In the genomic region with DNA sequence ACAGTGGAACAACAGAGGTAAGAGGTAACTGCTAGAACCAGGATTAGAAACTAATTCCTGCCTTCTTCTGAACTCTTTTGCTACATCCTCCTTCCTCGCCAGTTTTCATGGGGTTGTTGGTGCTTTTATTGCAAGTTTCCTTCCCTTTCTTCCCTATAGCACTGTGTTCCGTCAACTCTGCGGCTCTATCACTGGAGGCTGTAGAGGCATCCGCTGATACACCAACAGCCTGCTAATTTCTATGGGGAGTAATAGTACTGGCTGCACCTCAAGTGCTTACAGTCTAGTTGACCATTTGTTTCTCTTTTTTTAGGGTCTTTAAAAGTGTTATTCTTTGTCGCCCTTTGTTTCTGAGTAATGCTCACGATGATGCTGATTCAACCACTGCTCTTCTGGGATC, we compare ENCODE assay signal across 8 cellular contexts. TPM values are rescaled to one million over a fixed set of nuclear protein-coding genes. Genes with fewer than 3 reads are reported as not detected.
DNase-seq lines count a peak whose midpoint lies in the region; TF ChIP-seq lines count a peak whose summit lies in the region.

No MANE protein-coding gene starts in this region.

- H3K9ac ChIP-seq in SK-N-SH: peak overlapping the region; percentile 68

- H3K27me3 ChIP-seq in BE2C: no peaks in the 10 kb centered on the region
- no peaks in the 10 kb centered on the region for H3K27me3 ChIP-seq in H7 (ENCODE audit: control insufficient read depth, insufficient read depth, low read length)
- no peaks in the 10 kb centered on the region for H3K27me3 ChIP-seq in SK-N-SH (ENCODE audit: insufficient read depth)
- no peaks in the 10 kb centered on the region for H3K27me3 ChIP-seq in sigmoid colon

- 5% methylated on average over 6 of the region's 6 CpGs for WGBS in SK-N-SH (ENCODE audit: low lambda C conversion rate)
- WGBS in sigmoid colon, 2 donors: 2 to 3% methylated on average over 6 of the region's 6 CpGs

- H3K79me2 ChIP-seq in SK-N-SH (ENCODE audit: insufficient read depth): peaks cover 35% of the 10 kb centered on the region

- TF ChIP-seq RAD21 in SK-N-SH (IDR thresholded peaks at IDR 0.05; ENCODE audit: low read length): no peak

- H3K4me1 ChIP-seq in BE2C (no peaks in the 10 kb centered on the region; the same call in 1 of the 2 replicates), SK-N-SH (ENCODE audit: control insufficient read depth in 1 of 2, insufficient read depth in 2 of 2, low read depth in 1 of 2, low read length in 1 of 2) (peaks cover 0 to 14% of the 10 kb centered on the region in 2 experiments; a peak in 2 of 4 replicates), sigmoid colon (peaks cover 0 to 20% (median 20%) of the 10 kb centered on the region in 4 donors)

- peak overlapping the region; percentile 91 for H3K4me3 ChIP-seq in BE2C (ENCODE audit: low read depth, low read length)
- H3K4me3 ChIP-seq in H7 (ENCODE audit: insufficient read depth, low read depth, low read length): peak overlapping the region; percentile 85
- peak overlapping the region; percentile 74 to 83 for H3K4me3 ChIP-seq in SK-N-SH (ENCODE audit: low read depth in 2 of 2, low read length in 1 of 2)
- H3K4me3 ChIP-seq in fibroblast of the aortic adventitia (ENCODE audit: low read depth, low read length): peak overlapping the region; percentile 88
- H3K4me3 ChIP-seq in sigmoid colon: peak overlapping the region; percentile 49 to 92 (median 78)

- H3K27ac ChIP-seq in SK-N-SH (ENCODE audit: low read depth in 2 of 2, low read length in 1 of 2): peak overlapping the region in 1 of 2 experiments; percentile 11; a peak in 1 of 4 replicates
- H3K27ac ChIP-seq in sigmoid colon: no peak overlapping the region

- H3K36me3 ChIP-seq in BE2C: peaks cover 3% of the 10 kb centered on the region; the same call in 1 of the 2 replicates
- H3K36me3 ChIP-seq in H7 (replicated peaks; ENCODE audit: control insufficient read depth, insufficient read depth, low read length): peaks cover 2% of the 10 kb centered on the region; the same call in 1 of the 2 replicates
- H3K36me3 ChIP-seq in SK-N-SH (replicated peaks in 1 of 2; ENCODE audit: control insufficient read depth in 1 of 2, insufficient read depth in 2 of 2, low read length in 1 of 2): peaks cover 10 to 16% of the 10 kb centered on the region in 2 experiments
- H3K36me3 ChIP-seq in sigmoid colon: peaks cover 0 to 5% (median 0%) of the 10 kb centered on the region in 4 donors

- no peaks in the 10 kb centered on the region for H3K9me2 ChIP-seq in SK-N-SH

- H4K20me1 ChIP-seq in SK-N-SH (ENCODE audit: insufficient read depth): no peaks in the 10 kb centered on the region

- DNase-seq in BE2C (no peak), H7 (peak; percentile 33), SK-N-SH (peak; percentile 38), fibroblast of the aortic adventitia (ENCODE audit: low read depth) (no peak), sigmoid colon (no peak), C1 segment of cervical spinal cord (lab: John Stamatoyannopoulos, UW) (no peak), NCI-H2227 (lab: John Stamatoyannopoulos, UW; ENCODE audit: unreplicated experiment) (no peak), mucosa of gallbladder (ENCODE audit: low spot score) (no peak)

- TF ChIP-seq EP300 in SK-N-SH (IDR thresholded peaks at IDR 0.05; ENCODE audit: borderline replicate concordance in 1 of 2, low read depth in 1 of 2, low read length in 1 of 2) (no peak), sigmoid colon (IDR thresholded peaks at IDR 0.05) (no peak)

- H3K9me3 ChIP-seq in BE2C: no peaks in the 10 kb centered on the region
- no peaks in the 10 kb centered on the region for H3K9me3 ChIP-seq in SK-N-SH
- H3K9me3 ChIP-seq in sigmoid colon: no peaks in the 10 kb centered on the region

- intact Hi-C loops in sigmoid colon (cut with DNase I): loop anchor here (10.0 kb wide), 1 partner anchor 327 kb away; no protein-coding TSS in a partner anchor

- TF ChIP-seq POLR2A in sigmoid colon (IDR thresholded peaks at IDR 0.05): no peak

- CTCF ChIA-PET in SK-N-SH (lab: Yijun Ruan, JAX): interaction anchor here (1.1 to 1.3 kb wide), 3 partner anchors 16 to 323 kb away, joined by 3 to 8 read pairs (median 6); no protein-coding TSS in a partner anchor

- H3K4me2 ChIP-seq in SK-N-SH: peak overlapping the region; percentile 93

- H2AFZ ChIP-seq in SK-N-SH (ENCODE audit: low read depth): peak overlapping the region; percentile 71

- TF ChIP-seq CTCF in BE2C (IDR thresholded peaks at IDR 0.05; ENCODE audit: low read depth, low read length): no peak
- TF ChIP-seq CTCF in SK-N-SH (IDR thresholded peaks at IDR 0.05): no peak
- no peak for TF ChIP-seq CTCF in fibroblast of the aortic adventitia (IDR thresholded peaks at IDR 0.05; ENCODE audit: insufficient read depth, low read length)
- TF ChIP-seq CTCF in sigmoid colon (IDR thresholded peaks at IDR 0.05): no peak

- H3F3A ChIP-seq in SK-N-SH (replicated peaks; ENCODE audit: insufficient read depth): peaks cover 12% of the 10 kb centered on the region

- POLR2A ChIA-PET in SK-N-SH (lab: Yijun Ruan, JAX): no interaction called here

TF ChIP-seq in SK-N-SH, 30 proteins besides CTCF, POLR2A, EP300 and RAD21:
- TF ChIP-seq JUND (IDR thresholded peaks at IDR 0.05) (no peak), TCF12 (IDR thresholded peaks at IDR 0.05) (no peak), NRF1 (IDR thresholded peaks at IDR 0.05; ENCODE audit: low read depth, low read length) (no peak), ELF1 (IDR thresholded peaks at IDR 0.05) (no peak), RXRA (IDR thresholded peaks at IDR 0.05; ENCODE audit: borderline replicate concordance, low read depth) (no peak), CHD2 (IDR thresholded peaks at IDR 0.05; ENCODE audit: low read length, partially characterized antibody) (no peak), YY1 (IDR thresholded peaks at IDR 0.05; ENCODE audit: low read depth) (no peak)
- TF ChIP-seq, protein P1, sequence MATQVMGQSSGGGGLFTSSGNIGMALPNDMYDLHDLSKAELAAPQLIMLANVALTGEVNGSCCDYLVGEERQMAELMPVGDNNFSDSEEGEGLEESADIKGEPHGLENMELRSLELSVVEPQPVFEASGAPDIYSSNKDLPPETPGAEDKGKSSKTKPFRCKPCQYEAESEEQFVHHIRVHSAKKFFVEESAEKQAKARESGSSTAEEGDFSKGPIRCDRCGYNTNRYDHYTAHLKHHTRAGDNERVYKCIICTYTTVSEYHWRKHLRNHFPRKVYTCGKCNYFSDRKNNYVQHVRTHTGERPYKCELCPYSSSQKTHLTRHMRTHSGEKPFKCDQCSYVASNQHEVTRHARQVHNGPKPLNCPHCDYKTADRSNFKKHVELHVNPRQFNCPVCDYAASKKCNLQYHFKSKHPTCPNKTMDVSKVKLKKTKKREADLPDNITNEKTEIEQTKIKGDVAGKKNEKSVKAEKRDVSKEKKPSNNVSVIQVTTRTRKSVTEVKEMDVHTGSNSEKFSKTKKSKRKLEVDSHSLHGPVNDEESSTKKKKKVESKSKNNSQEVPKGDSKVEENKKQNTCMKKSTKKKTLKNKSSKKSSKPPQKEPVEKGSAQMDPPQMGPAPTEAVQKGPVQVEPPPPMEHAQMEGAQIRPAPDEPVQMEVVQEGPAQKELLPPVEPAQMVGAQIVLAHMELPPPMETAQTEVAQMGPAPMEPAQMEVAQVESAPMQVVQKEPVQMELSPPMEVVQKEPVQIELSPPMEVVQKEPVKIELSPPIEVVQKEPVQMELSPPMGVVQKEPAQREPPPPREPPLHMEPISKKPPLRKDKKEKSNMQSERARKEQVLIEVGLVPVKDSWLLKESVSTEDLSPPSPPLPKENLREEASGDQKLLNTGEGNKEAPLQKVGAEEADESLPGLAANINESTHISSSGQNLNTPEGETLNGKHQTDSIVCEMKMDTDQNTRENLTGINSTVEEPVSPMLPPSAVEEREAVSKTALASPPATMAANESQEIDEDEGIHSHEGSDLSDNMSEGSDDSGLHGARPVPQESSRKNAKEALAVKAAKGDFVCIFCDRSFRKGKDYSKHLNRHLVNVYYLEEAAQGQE (IDR thresholded peaks at IDR 0.05; ENCODE audit: low read depth, low read length): no peak
- TF ChIP-seq, protein P2, sequence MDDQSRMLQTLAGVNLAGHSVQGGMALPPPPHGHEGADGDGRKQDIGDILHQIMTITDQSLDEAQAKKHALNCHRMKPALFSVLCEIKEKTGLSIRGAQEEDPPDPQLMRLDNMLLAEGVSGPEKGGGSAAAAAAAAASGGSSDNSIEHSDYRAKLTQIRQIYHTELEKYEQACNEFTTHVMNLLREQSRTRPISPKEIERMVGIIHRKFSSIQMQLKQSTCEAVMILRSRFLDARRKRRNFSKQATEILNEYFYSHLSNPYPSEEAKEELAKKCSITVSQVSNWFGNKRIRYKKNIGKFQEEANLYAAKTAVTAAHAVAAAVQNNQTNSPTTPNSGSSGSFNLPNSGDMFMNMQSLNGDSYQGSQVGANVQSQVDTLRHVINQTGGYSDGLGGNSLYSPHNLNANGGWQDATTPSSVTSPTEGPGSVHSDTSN (IDR thresholded peaks at IDR 0.05): no peak

RNA-seq across cellular contexts. Expression of a gene that starts 0.8 kb away (rescaled TPM):
- 24.8 TPM for polyA plus RNA-seq in BE2C (2012; ENCODE audit: insufficient read depth, insufficient read length, low read depth)
- 54.5 and 56.6 TPM in 2 replicates for total RNA-seq in H7 (2014; rRNA removed; shearing (Covaris generic))
- polyA plus RNA-seq in SK-N-SH (2012; rRNA removed) (11.6 and 14.2 TPM in 2 replicates), sigmoid colon (10 to 100 TPM in 2 of 3 donors, 1 to 10 TPM in 1; 9.0 to 12.0 (median 11.5) TPM)
- 14.0 and 14.8 TPM in 2 replicates for polyA plus RNA-seq in SK-N-SH (2012; cell fraction: cytosol; rRNA removed)
- 6.9 and 7.4 TPM in 2 replicates for polyA plus RNA-seq in SK-N-SH (2012; cell fraction: nucleus; rRNA removed)
- total RNA-seq in fibroblast of the aortic adventitia (ENCODE audit: low replicate concordance) (13.3 and 18.6 TPM in 2 replicates), sigmoid colon (1 to 10 TPM; 2.4 to 6.4 (median 4.4) TPM), mucosa of gallbladder (6.5 TPM)

RNA-seq across cellular contexts. Expression of a gene that starts 20.6 kb away (rescaled TPM):
- polyA plus RNA-seq in BE2C (2012; ENCODE audit: insufficient read depth, insufficient read length, low read depth): not detected
- total RNA-seq in H7 (2014; rRNA removed; shearing (Covaris generic)): not detected in 2 replicates
- polyA plus RNA-seq in SK-N-SH (2012; rRNA removed) (not detected in 2 replicates), sigmoid colon (1 to 10 TPM in 1 of 3 donors, not detected in 2; 6.5 TPM)
- polyA plus RNA-seq in SK-N-SH (2012; cell fraction: cytosol; rRNA removed): not detected in 2 replicates
- not detected in 2 replicates for polyA plus RNA-seq in SK-N-SH (2012; cell fraction: nucleus; rRNA removed)
- total RNA-seq in fibroblast of the aortic adventitia (ENCODE audit: low replicate concordance) (not detected in 2 replicates), sigmoid colon (1 to 10 TPM in 1 of 4 donors, not detected in 3; 1.1 TPM), mucosa of gallbladder (not detected)

Comparison
In these comparisons a context has a peak if more than half of its experiments do, and no peak if none do; other contexts are left out.
1. DNase-seq: peak in H7 (single experiment) and SK-N-SH (single experiment); none in BE2C (single experiment), fibroblast of the aortic adventitia (single experiment), sigmoid colon (single experiment), C1 segment of cervical spinal cord (0 of 14), NCI-H2227 (single experiment) and mucosa of gallbladder (single experiment).
2. Peak in every context shown above with its lines, with median percentiles within 50 percentile points of each other: H3K4me3 ChIP-seq.